ENCODE assay signal across 1 cellular context in the genomic region with DNA sequence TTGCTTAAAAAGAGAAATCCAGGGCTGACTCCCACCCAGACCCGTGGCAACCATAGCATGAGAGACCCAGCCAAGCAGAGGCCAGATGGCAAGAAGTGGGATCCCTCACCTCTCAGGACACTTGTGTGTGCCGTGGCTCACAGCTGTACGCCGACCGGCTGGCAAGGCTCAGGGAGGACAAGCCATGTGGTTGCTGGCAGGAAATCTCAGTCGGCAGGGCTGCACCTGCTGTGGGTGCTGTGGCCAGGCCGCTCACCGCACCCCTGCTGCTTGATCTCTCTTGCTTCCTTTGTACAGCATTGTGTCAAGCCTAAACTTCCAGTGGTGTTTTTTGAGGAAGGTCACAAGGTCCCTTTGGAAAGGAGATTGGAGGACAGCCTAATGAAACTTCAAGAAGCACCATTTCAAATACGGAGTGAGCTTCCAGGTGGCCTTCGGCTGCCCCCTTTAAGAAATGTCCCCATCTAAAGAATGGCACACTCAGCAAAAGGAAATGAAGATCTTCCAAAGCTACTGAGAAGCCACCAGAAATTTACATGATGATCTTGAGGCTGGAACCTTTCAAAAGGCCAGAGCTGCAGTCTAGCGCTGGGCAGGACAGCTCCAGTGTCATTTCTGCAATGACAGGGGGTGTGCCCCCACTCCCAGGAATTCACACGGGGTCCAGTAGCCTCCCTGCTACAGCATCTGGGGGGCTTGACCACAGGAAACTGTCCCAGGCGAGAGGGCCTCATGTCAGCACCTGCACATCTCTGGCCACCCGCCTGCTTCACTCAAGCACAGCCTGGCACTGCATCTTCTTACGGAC.
TF ChIP-seq lines count a peak whose summit lies in the region.

No MANE protein-coding gene starts in this region.

TF ChIP-seq in WTC11, 78 proteins besides CTCF, POLR2A, EP300 and RAD21 (continued from another document):
- TF ChIP-seq, protein P1, sequence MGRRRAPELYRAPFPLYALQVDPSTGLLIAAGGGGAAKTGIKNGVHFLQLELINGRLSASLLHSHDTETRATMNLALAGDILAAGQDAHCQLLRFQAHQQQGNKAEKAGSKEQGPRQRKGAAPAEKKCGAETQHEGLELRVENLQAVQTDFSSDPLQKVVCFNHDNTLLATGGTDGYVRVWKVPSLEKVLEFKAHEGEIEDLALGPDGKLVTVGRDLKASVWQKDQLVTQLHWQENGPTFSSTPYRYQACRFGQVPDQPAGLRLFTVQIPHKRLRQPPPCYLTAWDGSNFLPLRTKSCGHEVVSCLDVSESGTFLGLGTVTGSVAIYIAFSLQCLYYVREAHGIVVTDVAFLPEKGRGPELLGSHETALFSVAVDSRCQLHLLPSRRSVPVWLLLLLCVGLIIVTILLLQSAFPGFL (CRISPR knock-in tag; IDR thresholded peaks at IDR 0.05; ENCODE audit: borderline replicate concordance): no peak
- TF ChIP-seq ZNF138 (CRISPR knock-in tag; conservative IDR thresholded peaks at IDR 0.05) (no peak), NR1H2 (CRISPR knock-in tag; IDR thresholded peaks at IDR 0.05) (no peak)
- TF ChIP-seq, protein P2, sequence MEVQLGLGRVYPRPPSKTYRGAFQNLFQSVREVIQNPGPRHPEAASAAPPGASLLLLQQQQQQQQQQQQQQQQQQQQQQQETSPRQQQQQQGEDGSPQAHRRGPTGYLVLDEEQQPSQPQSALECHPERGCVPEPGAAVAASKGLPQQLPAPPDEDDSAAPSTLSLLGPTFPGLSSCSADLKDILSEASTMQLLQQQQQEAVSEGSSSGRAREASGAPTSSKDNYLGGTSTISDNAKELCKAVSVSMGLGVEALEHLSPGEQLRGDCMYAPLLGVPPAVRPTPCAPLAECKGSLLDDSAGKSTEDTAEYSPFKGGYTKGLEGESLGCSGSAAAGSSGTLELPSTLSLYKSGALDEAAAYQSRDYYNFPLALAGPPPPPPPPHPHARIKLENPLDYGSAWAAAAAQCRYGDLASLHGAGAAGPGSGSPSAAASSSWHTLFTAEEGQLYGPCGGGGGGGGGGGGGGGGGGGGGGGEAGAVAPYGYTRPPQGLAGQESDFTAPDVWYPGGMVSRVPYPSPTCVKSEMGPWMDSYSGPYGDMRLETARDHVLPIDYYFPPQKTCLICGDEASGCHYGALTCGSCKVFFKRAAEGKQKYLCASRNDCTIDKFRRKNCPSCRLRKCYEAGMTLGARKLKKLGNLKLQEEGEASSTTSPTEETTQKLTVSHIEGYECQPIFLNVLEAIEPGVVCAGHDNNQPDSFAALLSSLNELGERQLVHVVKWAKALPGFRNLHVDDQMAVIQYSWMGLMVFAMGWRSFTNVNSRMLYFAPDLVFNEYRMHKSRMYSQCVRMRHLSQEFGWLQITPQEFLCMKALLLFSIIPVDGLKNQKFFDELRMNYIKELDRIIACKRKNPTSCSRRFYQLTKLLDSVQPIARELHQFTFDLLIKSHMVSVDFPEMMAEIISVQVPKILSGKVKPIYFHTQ (CRISPR knock-in tag; IDR thresholded peaks at IDR 0.05): no peak
